5 cellular contexts compared by ENCODE assay signal in the genomic region with DNA sequence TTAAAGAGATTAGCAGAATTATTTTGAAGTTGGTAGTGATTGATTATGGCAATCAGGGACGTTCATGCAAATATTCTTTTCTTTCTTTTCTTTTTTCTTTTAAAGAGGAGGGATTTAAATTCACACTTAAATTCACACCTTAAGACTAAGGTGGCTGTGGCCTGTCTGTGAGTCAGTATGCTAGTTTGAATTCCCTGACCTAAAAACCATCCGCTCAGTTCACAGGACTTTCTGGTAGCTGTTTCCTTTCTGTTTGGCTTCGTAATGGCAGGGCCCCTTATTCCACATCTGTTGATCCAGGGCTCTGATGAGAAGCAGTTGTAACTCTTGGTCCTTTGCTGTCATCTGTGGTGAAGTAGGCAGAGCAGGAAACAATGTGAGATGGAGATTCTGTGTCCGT. TPM values are rescaled to one million over a fixed set of nuclear protein-coding genes. Genes with fewer than 3 reads are reported as not detected.
"Had no signal": no experiment of that assay in that cellular context is flagged by ENCODE, and none has a peak within 500 bp of the region (broad histone marks: within the 10 kb centered on the region; RNA-seq: fewer than 3 reads in every experiment).

No MANE protein-coding gene starts in this region.

- DNase-seq: GOT3, H7, IMR-90 had no signal

- H3K4me3 ChIP-seq: HAP-1 had no signal

- H3K36me3 ChIP-seq: HAP-1 had no signal

- H3K9me3 ChIP-seq: HAP-1 had no signal

- H3K4me1 ChIP-seq: HAP-1 had no signal

RNA-seq across cellular contexts. Expression of gene TNFSF11, which starts 7.5 kb away (rescaled TPM):
- total RNA-seq: HT-29, IMR-90 had no signal
- polyA plus RNA-seq: IMR-90 had no signal
